14 cellular contexts compared by ENCODE assay signal in genomic region chr10:32949221-32949678, GRCh38. TPM values are rescaled to one million over a fixed set of nuclear protein-coding genes. Genes with fewer than 3 reads are reported as not detected.
DNase-seq lines count a peak whose midpoint lies in the region; ATAC-seq, FAIRE-seq and TF ChIP-seq lines count a peak whose summit lies in the region.
"Had no signal": no experiment of that assay in that cellular context is flagged by ENCODE, and none has a peak within 500 bp of the region (broad histone marks: within the 10 kb centered on the region; RNA-seq: fewer than 3 reads in every experiment).

No MANE protein-coding gene starts in this region.

- no peak for DNase-seq in CD8-positive, alpha-beta T cell
- no peak for DNase-seq in GM19239 (ENCODE audit: insufficient read length, low spot score)
- DNase-seq in T-cell, result no peak
- no peak for DNase-seq in keratinocyte (ENCODE audit: low read depth, low spot score)
- no peak for DNase-seq in NCI-H1105 treated with DMSO at 0.1 percent for 48 hours (lab: John Stamatoyannopoulos, UW)
- no peak for DNase-seq in GM20000 (ENCODE audit: low spot score)
- DNase-seq in AG08396 (ENCODE audit: low spot score), result no peak
- DNase-seq in stimulated activated CD4-positive, alpha-beta T cell treated with anti-CD3 and anti-CD28 coated beads, Interleukin-2, amount 100 ng/mL, for 48 hours, result no peak
- DNase-seq: activated effector memory CD4-positive, alpha-beta T cell treated with Interleukin-2 at 50 U/mL for 16 hours; caudate nucleus; H7; KG1; testis had no signal

- intact Hi-C loops in CD8-positive, alpha-beta T cell (cut with DNase I, micrococcal nuclease), result no loop called here

- no peak overlapping the region for H3K27ac ChIP-seq in CD8-positive, alpha-beta T cell (ENCODE audit: low read depth, low read length)
- H3K27ac ChIP-seq in keratinocyte (ENCODE audit: control insufficient read depth, insufficient read depth, low read length), result peak overlapping the region; percentile 2
- H3K27ac ChIP-seq: C4-2B, testis had no signal

- H3K79me2 ChIP-seq in keratinocyte (ENCODE audit: control insufficient read depth, insufficient read depth, low read length), result peaks cover 98% of the 10 kb centered on the region

- no peak for TF ChIP-seq CTCF in CD8-positive, alpha-beta T cell (IDR thresholded peaks at IDR 0.05)
- TF ChIP-seq CTCF in keratinocyte (optimal IDR thresholded peaks at IDR 0.05 in 1 of 3, IDR thresholded peaks at IDR 0.05 in 1 of 3, conservative IDR thresholded peaks at IDR 0.05 in 1 of 3; ENCODE audit: extremely low read depth in 1 of 3, insufficient read depth in 2 of 3, low read length in 3 of 3) (no peak), GM20000 (IDR thresholded peaks at IDR 0.05; ENCODE audit: extremely low read depth, missing control alignments) (no peak)

- H3K27me3 Mint-ChIP-seq in CD8-positive, alpha-beta T cell (ENCODE audit: low read depth), result no peaks in the 10 kb centered on the region
- H3K27me3 Mint-ChIP-seq in T-cell, result no peaks in the 10 kb centered on the region

- no peak for ATAC-seq in CD8-positive, alpha-beta T cell
- ATAC-seq in T-cell (replicated peaks in 1 of 4), result no peak

- peaks cover 71% of the 10 kb centered on the region for H3K4me1 Mint-ChIP-seq in CD8-positive, alpha-beta T cell (ENCODE audit: low read depth)
- peaks cover 72 to 94% (median 79%) of the 10 kb centered on the region in 3 donors for H3K4me1 Mint-ChIP-seq in T-cell

- H3K4me1 ChIP-seq in CD8-positive, alpha-beta T cell (ENCODE audit: insufficient read depth, low read length), result peaks cover 25% of the 10 kb centered on the region
- H3K4me1 ChIP-seq in keratinocyte (ENCODE audit: control insufficient read depth, extremely low read depth, insufficient read depth, low read length), result peaks cover 92% of the 10 kb centered on the region

- peak overlapping the region; percentile 48 for H3K4me3 Mint-ChIP-seq in CD8-positive, alpha-beta T cell
- peak overlapping the region; percentile 3 to 55 (median 49) for H3K4me3 Mint-ChIP-seq in T-cell

- H3K4me3 ChIP-seq in CD8-positive, alpha-beta T cell (ENCODE audit: low read depth, low read length), result no peak overlapping the region
- H3K4me3 ChIP-seq in keratinocyte (ENCODE audit: control insufficient read depth in 2 of 3, extremely low read depth in 1 of 3, insufficient read depth in 2 of 3, low read depth in 1 of 3, low read length in 3 of 3), result peak overlapping the region in 1 of 3 experiments; percentile 17
- H3K4me3 ChIP-seq: testis had no signal

- H3K9me1 ChIP-seq in keratinocyte (ENCODE audit: control insufficient read depth, extremely low read depth, insufficient read depth, low read length), result peaks cover 3% of the 10 kb centered on the region

- H3K36me3 ChIP-seq in CD8-positive, alpha-beta T cell (ENCODE audit: insufficient read depth, low read length), result no peaks in the 10 kb centered on the region
- H3K36me3 ChIP-seq in keratinocyte (ENCODE audit: control insufficient read depth in 2 of 2, extremely low read depth in 1 of 2, insufficient read depth in 2 of 2, low read length in 2 of 2), result peaks cover 4 to 8% of the 10 kb centered on the region in 2 experiments

- no peak overlapping the region for H3K9ac ChIP-seq in keratinocyte (ENCODE audit: control insufficient read depth, extremely low read depth, insufficient read depth, low read length)

- H3K4me2 ChIP-seq in keratinocyte (ENCODE audit: control insufficient read depth, extremely low read depth, insufficient read depth, low read depth, low read length), result peak overlapping the region; percentile 75

- no peak overlapping the region for H2AFZ ChIP-seq in keratinocyte (ENCODE audit: control insufficient read depth, low read length)

- no peaks in the 10 kb centered on the region for H3K27me3 ChIP-seq in CD8-positive, alpha-beta T cell (ENCODE audit: insufficient read depth, low read length)
- H3K27me3 ChIP-seq in keratinocyte (ENCODE audit: control insufficient read depth, extremely low read depth, insufficient read depth, low read length), result no peaks in the 10 kb centered on the region
- H3K27me3 ChIP-seq: testis had no signal

- no peaks in the 10 kb centered on the region for H3K9me3 ChIP-seq in CD8-positive, alpha-beta T cell (ENCODE audit: low read length)
- no peaks in the 10 kb centered on the region for H3K9me3 ChIP-seq in keratinocyte (ENCODE audit: control insufficient read depth, low read depth, low read length)
- H3K9me3 ChIP-seq: testis had no signal

- CTCF ChIA-PET in CD8-positive, alpha-beta T cell (lab: Charles Lee), result no interaction called here
- CTCF ChIA-PET in T-cell (lab: Charles Lee), result no interaction called here

- no peaks in the 10 kb centered on the region for H3K36me3 Mint-ChIP-seq in CD8-positive, alpha-beta T cell
- peaks cover 16% of the 10 kb centered on the region for H3K36me3 Mint-ChIP-seq in T-cell

- dilution Hi-C loops in keratinocyte (cut with MboI; ENCODE audit: extremely low pct_ligation_motif_present, low sequenced_read_pairs), result no loop called here

- FAIRE-seq in GM19239 (lab: Jason Lieb, UNC) (peak; percentile 75), keratinocyte (lab: Jason Lieb, UNC) (no peak)

- H3K9me3 Mint-ChIP-seq in CD8-positive, alpha-beta T cell, result no peaks in the 10 kb centered on the region
- no peaks in the 10 kb centered on the region for H3K9me3 Mint-ChIP-seq in T-cell

- POLR2A ChIA-PET in CD8-positive, alpha-beta T cell (lab: Charles Lee), result no interaction called here
- POLR2A ChIA-PET in T-cell (lab: Charles Lee), result no interaction called here

- peaks cover 38% of the 10 kb centered on the region for H4K20me1 ChIP-seq in keratinocyte (ENCODE audit: control insufficient read depth, extremely low read depth, insufficient read depth, low read length)

- no peak overlapping the region for H3K27ac Mint-ChIP-seq in CD8-positive, alpha-beta T cell
- H3K27ac Mint-ChIP-seq in T-cell, result peak overlapping the region in 1 of 2 donors; percentile 65

RNA-seq across cellular contexts. Expression of gene ITGB1, which starts 8.8 kb away (rescaled TPM):
- 10 to 100 TPM; 34.2 to 34.5 TPM for total RNA-seq in CD8-positive, alpha-beta T cell
- 100 to 1,000 TPM; 140 to 269 (median 177) TPM for total RNA-seq in T-cell
- 1,026 to 1,445 TPM (median 1,030 TPM) in 3 replicates for polyA plus RNA-seq in keratinocyte
- 511 TPM for polyA plus RNA-seq in keratinocyte (2011; ENCODE audit: low read depth)
- polyA plus RNA-seq in keratinocyte (2011; cell fraction: cytosol; rRNA removed), result 420 and 664 TPM in 2 replicates
- polyA plus RNA-seq in keratinocyte (2011; cell fraction: nucleus; rRNA removed), result 1,436 and 2,106 TPM in 2 replicates
- 328 and 1,010 TPM in 2 replicates for polyA plus RNA-seq in keratinocyte (2012; ENCODE audit: low replicate concordance)
- polyA minus RNA-seq in keratinocyte, result 361 to 979 TPM (median 522 TPM) in 3 replicates
- 475 TPM for polyA minus RNA-seq in keratinocyte (2011; cell fraction: cytosol; rRNA and poly(A)+ RNA removed)
- polyA minus RNA-seq in keratinocyte (2011; cell fraction: nucleus; rRNA and poly(A)+ RNA removed), result 1,567 and 2,524 TPM in 2 replicates
